20 cellular contexts compared by ENCODE assay signal in the genomic region with DNA sequence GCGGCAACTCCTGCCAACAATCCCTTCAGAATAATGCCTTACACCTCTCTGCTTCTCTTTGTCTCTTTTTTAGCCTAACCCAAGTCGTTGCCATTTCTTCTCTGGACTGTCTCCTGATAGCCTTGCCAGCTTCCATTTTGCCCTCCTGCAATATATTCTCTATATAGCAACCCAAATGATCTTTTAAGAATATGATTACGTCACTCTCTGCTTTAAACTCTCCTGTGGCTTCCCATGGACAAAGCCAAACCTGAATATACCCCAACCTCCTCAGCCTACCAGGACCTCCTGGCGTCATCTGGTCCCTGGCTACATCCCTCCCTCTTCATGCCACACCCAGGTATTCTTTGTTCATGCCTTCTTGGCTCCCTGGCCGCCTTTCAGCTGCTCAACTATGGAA.
DNase-seq lines count a peak whose midpoint lies in the region; ATAC-seq, FAIRE-seq and TF ChIP-seq lines count a peak whose summit lies in the region.
"Had no signal": no experiment of that assay in that cellular context is flagged by ENCODE, and none has a peak within 500 bp of the region (broad histone marks: within the 10 kb centered on the region; RNA-seq: fewer than 3 reads in every experiment).

No MANE protein-coding gene starts in this region.

- H3K9me3 Mint-ChIP-seq in activated CD4-positive, alpha-beta T cell treated with anti-CD3 and anti-CD28 coated beads, Interleukin-2, amount 10 ng/mL, durations not matched to agents 7 days and 5 days: peaks cover 1% of the 10 kb centered on the region
- H3K9me3 Mint-ChIP-seq: CD4-positive, alpha-beta T cell had no signal

- H3K9ac ChIP-seq in HepG2 (ENCODE audit: insufficient read depth, low read depth, low read length) (no peak overlapping the region), mesenchymal stem cell (ENCODE audit: low read length) (no peak overlapping the region)
- H3K9ac ChIP-seq: BLaER1 treated with 17β-estradiol and CSF1 and Interleukin-3, amounts not matched to agents 10 nM and 100 nM had no signal

- no peak overlapping the region for H3K23ac ChIP-seq in mesenchymal stem cell (ENCODE audit: low read length in 2 of 2)

- H3K27me3 ChIP-seq in HepG2 (ENCODE audit: control insufficient read depth in 1 of 2, insufficient read depth in 2 of 2, low read length in 2 of 2): no peaks in the 10 kb centered on the region
- H3K27me3 ChIP-seq in right lobe of liver: no peaks in the 10 kb centered on the region
- no peaks in the 10 kb centered on the region for H3K27me3 ChIP-seq in mesenchymal stem cell (ENCODE audit: control insufficient read depth in 1 of 2, insufficient read depth in 1 of 2, low read length in 2 of 2)
- no peaks in the 10 kb centered on the region for H3K27me3 ChIP-seq in BE2C
- H3K27me3 ChIP-seq: BLaER1 treated with 17β-estradiol and CSF1 and Interleukin-3, amounts not matched to agents 10 nM and 100 nM had no signal

- no peaks in the 10 kb centered on the region for H3K4me1 ChIP-seq in HepG2 (ENCODE audit: insufficient read depth, low read length)
- H3K4me1 ChIP-seq in right lobe of liver: no peaks in the 10 kb centered on the region
- peaks cover 4% of the 10 kb centered on the region for H3K4me1 ChIP-seq in mesenchymal stem cell (ENCODE audit: control insufficient read depth, insufficient read depth, low read depth, low read length)
- no peaks in the 10 kb centered on the region for H3K4me1 ChIP-seq in BE2C
- H3K4me1 ChIP-seq: Caco-2 had no signal

- H3K4ac ChIP-seq in mesenchymal stem cell (ENCODE audit: low read depth in 1 of 2, low read length in 2 of 2): no peak overlapping the region

- no peak overlapping the region for H2BK5ac ChIP-seq in mesenchymal stem cell (ENCODE audit: low read depth, low read length, poor library complexity, severe bottlenecking)

- no peak for ATAC-seq in HepG2
- ATAC-seq in right lobe of liver: no peak
- ATAC-seq: CD8-positive, alpha-beta T cell had no signal

- no peak overlapping the region for H3K14ac ChIP-seq in mesenchymal stem cell (ENCODE audit: low read length in 2 of 2)

- POLR2A ChIA-PET in HepG2 (lab: Yijun Ruan, JAX): no interaction called here
- POLR2A ChIA-PET in activated CD4-positive, alpha-beta T cell treated with anti-CD3 and anti-CD28 coated beads, Interleukin-2, amount 10 ng/mL, durations not matched to agents 7 days and 5 days (lab: Charles Lee): no interaction called here

- H2BK120ac ChIP-seq in mesenchymal stem cell (ENCODE audit: low read depth, low read length): peak overlapping the region; percentile 8

- H4K8ac ChIP-seq in mesenchymal stem cell (ENCODE audit: low read length): no peak overlapping the region

- no peak for TF ChIP-seq RAD21 in HepG2 (CRISPR knock-in tag; IDR thresholded peaks at IDR 0.05)

- H3K36me3 ChIP-seq in HepG2 (replicated peaks in 1 of 2; ENCODE audit: control insufficient read depth in 1 of 2, insufficient read depth in 2 of 2, low read length in 2 of 2): no peaks in the 10 kb centered on the region
- no peaks in the 10 kb centered on the region for H3K36me3 ChIP-seq in right lobe of liver
- no peaks in the 10 kb centered on the region for H3K36me3 ChIP-seq in mesenchymal stem cell (ENCODE audit: control insufficient read depth in 1 of 2, insufficient read depth in 2 of 2, low read depth in 1 of 2, low read length in 2 of 2)
- H3K36me3 ChIP-seq in BE2C: no peaks in the 10 kb centered on the region
- H3K36me3 ChIP-seq: BLaER1 treated with 17β-estradiol and CSF1 and Interleukin-3, amounts not matched to agents 10 nM and 100 nM had no signal

- H3K27ac Mint-ChIP-seq in activated CD4-positive, alpha-beta T cell treated with anti-CD3 and anti-CD28 coated beads, Interleukin-2, amount 10 ng/mL, durations not matched to agents 7 days and 5 days: no peak overlapping the region
- H3K27ac Mint-ChIP-seq: CD4-positive, alpha-beta T cell; CD8-positive, alpha-beta T cell had no signal

- BruUV-seq in HepG2 (replicated peaks; lab: Mats Ljungman, UMichigan): no TSS peak

- in situ Hi-C loops in HepG2 (cut with HindIII; ENCODE audit: extremely low pct_ligation_motif_present, low pct_unique_long_range_greater_than_20kb): no loop called here

- intact Hi-C loops in HepG2 (cut with micrococcal nuclease; ENCODE audit: unreplicated experiment): no loop called here
- intact Hi-C loops in right lobe of liver (cut with DNase I): no loop called here

- no peaks in the 10 kb centered on the region for H3K79me1 ChIP-seq in mesenchymal stem cell (replicated peaks; ENCODE audit: low read length, poor library complexity, severe bottlenecking)

- no peaks in the 10 kb centered on the region for H3K79me2 ChIP-seq in HepG2 (ENCODE audit: insufficient read depth, low read length)

- H3K27me3 Mint-ChIP-seq in activated CD4-positive, alpha-beta T cell treated with anti-CD3 and anti-CD28 coated beads, Interleukin-2, amount 10 ng/mL, durations not matched to agents 7 days and 5 days: peaks cover 4% of the 10 kb centered on the region

- no peak for TF ChIP-seq POLR2A in HepG2 (IDR thresholded peaks at IDR 0.05; ENCODE audit: insufficient read depth in 1 of 2, low read depth in 2 of 2, low read length in 2 of 2)
- no peak for TF ChIP-seq POLR2A in right lobe of liver (IDR thresholded peaks at IDR 0.05)

- no peak overlapping the region for H3K4me3 Mint-ChIP-seq in activated CD4-positive, alpha-beta T cell treated with anti-CD3 and anti-CD28 coated beads, Interleukin-2, amount 10 ng/mL, durations not matched to agents 7 days and 5 days
- H3K4me3 Mint-ChIP-seq: CD4-positive, alpha-beta T cell; CD8-positive, alpha-beta T cell had no signal

- TF ChIP-seq CTCF in HepG2 (CRISPR knock-in tag; IDR thresholded peaks at IDR 0.05) (no peak), right lobe of liver (IDR thresholded peaks at IDR 0.05) (no peak), BE2C (IDR thresholded peaks at IDR 0.05; ENCODE audit: low read depth, low read length) (no peak)

- H3K27ac ChIP-seq in HepG2 (ENCODE audit: extremely low read length, insufficient read depth, low read length) (no peak overlapping the region), right lobe of liver (no peak overlapping the region), mesenchymal stem cell (ENCODE audit: low read length, poor library complexity, severe bottlenecking) (no peak overlapping the region)
- H3K27ac ChIP-seq: BLaER1 treated with 17β-estradiol and CSF1 and Interleukin-3, amounts not matched to agents 10 nM and 100 nM; C4-2B had no signal

- H3K9me3 ChIP-seq in HepG2 (ENCODE audit: low read length): peaks cover 15% of the 10 kb centered on the region
- no peaks in the 10 kb centered on the region for H3K9me3 ChIP-seq in right lobe of liver
- no peaks in the 10 kb centered on the region for H3K9me3 ChIP-seq in mesenchymal stem cell (ENCODE audit: control insufficient read depth, low read length)
- H3K9me3 ChIP-seq in BE2C: no peaks in the 10 kb centered on the region
- H3K9me3 ChIP-seq: Caco-2 had no signal

- peak overlapping the region; percentile 73 for H2AK5ac ChIP-seq in mesenchymal stem cell (ENCODE audit: low read length, severe bottlenecking)

- H2BK15ac ChIP-seq in mesenchymal stem cell (ENCODE audit: low read depth, poor library complexity, severe bottlenecking): no peak overlapping the region

- no peak overlapping the region for H2BK12ac ChIP-seq in mesenchymal stem cell (ENCODE audit: low read length in 2 of 2)

- CTCF ChIA-PET in HepG2 (lab: Yijun Ruan, JAX; ENCODE audit: low intra/inter-chr PET ratio, low total read pairs): no interaction called here
- CTCF ChIA-PET in activated CD4-positive, alpha-beta T cell treated with anti-CD3 and anti-CD28 coated beads, Interleukin-2, amount 10 ng/mL, durations not matched to agents 7 days and 5 days (lab: Charles Lee): no interaction called here

- TF ChIP-seq EP300 in HepG2 (IDR thresholded peaks at IDR 0.05; ENCODE audit: low read depth in 2 of 2, low read length in 2 of 2) (no peak), HepG2 (CRISPR knock-in tag; IDR thresholded peaks at IDR 0.05; ENCODE audit: borderline replicate concordance) (no peak)

- H4K20me1 ChIP-seq in HepG2 (ENCODE audit: insufficient read depth, low read length): no peaks in the 10 kb centered on the region
- H4K20me1 ChIP-seq: BLaER1 treated with 17β-estradiol and CSF1 and Interleukin-3, amounts not matched to agents 10 nM and 100 nM had no signal

- H2AFZ ChIP-seq in HepG2 (ENCODE audit: low read length) (no peak overlapping the region), mesenchymal stem cell (ENCODE audit: low read depth, low read length) (no peak overlapping the region)

- H3K36me3 Mint-ChIP-seq in activated CD4-positive, alpha-beta T cell treated with anti-CD3 and anti-CD28 coated beads, Interleukin-2, amount 10 ng/mL, durations not matched to agents 7 days and 5 days (ENCODE audit: low read depth): peaks cover under 1% of the 10 kb centered on the region
- H3K36me3 Mint-ChIP-seq: CD8-positive, alpha-beta T cell had no signal

- no peak for FAIRE-seq in HepG2 (lab: Jason Lieb, UNC)
- FAIRE-seq: A204.1, D721Med, G401.6, GM12891, GM19239 had no signal

- H3K4me2 ChIP-seq in HepG2 (ENCODE audit: low read depth, low read length) (no peak overlapping the region), mesenchymal stem cell (ENCODE audit: low read length, poor library complexity, severe bottlenecking) (no peak overlapping the region)
- H3K4me2 ChIP-seq: BLaER1 treated with 17β-estradiol and CSF1 and Interleukin-3, amounts not matched to agents 10 nM and 100 nM had no signal

- 17% methylated on average over 5 of the region's 5 CpGs for WGBS in HepG2 (ENCODE audit: low lambda C conversion rate)
- 60% methylated on average over 5 of the region's 5 CpGs for WGBS in right lobe of liver (ENCODE audit: insufficient coverage, low coverage, low lambda C conversion rate, missing lambda C conversion rate)
- 84% methylated on average over 4 of the region's 5 CpGs for WGBS in mesenchymal stem cell

- no peak overlapping the region for H4K91ac ChIP-seq in mesenchymal stem cell (ENCODE audit: low read length)

- H3K4me3 ChIP-seq in HepG2 (replicated peaks in 1 of 3; ENCODE audit: insufficient read depth in 1 of 3, low read depth in 2 of 3, low read length in 3 of 3) (no peak overlapping the region), right lobe of liver (no peak overlapping the region), mesenchymal stem cell (ENCODE audit: insufficient read depth in 1 of 2, low read depth in 1 of 2, low read length in 2 of 2) (no peak overlapping the region), BE2C (ENCODE audit: low read depth, low read length) (no peak overlapping the region)
- H3K4me3 ChIP-seq: BLaER1 treated with 17β-estradiol and CSF1 and Interleukin-3, amounts not matched to agents 10 nM and 100 nM had no signal

- DNase-seq in HepG2 (ENCODE audit: low spot score) (no peak), right lobe of liver (no peak), mesenchymal stem cell (no peak), BE2C (no peak)
- no peak for DNase-seq in activated CD4-positive, alpha-beta T cell treated with anti-CD3 and anti-CD28 coated beads, Interleukin-2, amount 10 ng/mL, durations not matched to agents 7 days and 5 days
- DNase-seq: 8988T; ACHN; Caco-2; Calu3; CD4-positive, alpha-beta T cell; CD8-positive, alpha-beta T cell; DMS79 treated with DMSO at 0.1 percent for 48 hours; GF-D8 had no signal

- H3K18ac ChIP-seq in mesenchymal stem cell (ENCODE audit: low read depth in 1 of 2, low read length in 2 of 2): peak overlapping the region in 1 of 2 experiments; percentile 49

- H3K4me1 Mint-ChIP-seq in activated CD4-positive, alpha-beta T cell treated with anti-CD3 and anti-CD28 coated beads, Interleukin-2, amount 10 ng/mL, durations not matched to agents 7 days and 5 days: no peaks in the 10 kb centered on the region
